In the genomic region with DNA sequence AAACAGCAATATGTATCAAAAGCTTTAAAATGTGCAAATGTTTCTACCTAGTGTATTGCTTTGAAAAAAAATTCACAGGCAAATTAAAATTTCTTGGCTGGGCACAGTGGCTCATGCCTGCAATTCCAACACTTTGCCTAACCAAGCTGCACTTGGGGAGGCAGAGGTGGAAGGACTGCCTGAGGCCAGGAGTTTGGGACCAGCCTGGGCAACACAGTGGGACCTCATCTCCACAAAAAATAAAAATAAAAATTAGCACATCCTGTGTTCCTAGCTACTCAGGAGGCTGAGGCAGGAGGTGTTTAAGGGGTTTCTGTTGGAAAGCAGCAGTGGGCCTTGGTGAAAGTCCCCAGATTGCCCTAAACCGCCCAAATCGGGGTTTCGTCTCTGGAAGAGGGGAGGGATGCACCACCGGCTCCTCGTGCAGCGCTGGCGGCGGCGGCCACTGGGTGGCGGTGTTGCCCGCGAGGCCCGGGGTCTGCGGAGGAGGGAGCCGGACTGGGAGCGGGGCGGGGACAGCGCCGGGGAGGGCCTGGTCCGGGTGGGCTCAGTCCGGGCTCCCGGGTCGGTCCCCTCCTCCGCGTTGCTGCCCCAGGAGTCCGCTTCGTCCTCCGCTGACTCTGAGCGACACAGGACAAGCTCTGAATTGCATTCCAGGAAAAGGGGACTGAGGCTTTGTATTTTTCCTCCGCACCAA, we compare ENCODE assay signal across 8 cellular contexts.
DNase-seq lines count a peak whose midpoint lies in the region; ATAC-seq lines count a peak whose summit lies in the region.

No MANE protein-coding gene starts in this region.

- peak overlapping the region; percentile 90 for H3K9ac ChIP-seq in endocrine pancreas (ENCODE audit: control insufficient read depth, insufficient read depth, low read length)

- ATAC-seq in GM21526 (IDR thresholded peaks at IDR 0.05; ENCODE audit: low FRiP score, unreplicated experiment): peak; percentile 88

- no peaks in the 10 kb centered on the region for H3K4me1 ChIP-seq in endocrine pancreas (ENCODE audit: control insufficient read depth, insufficient read depth, low read length)

- H3K9me3 ChIP-seq in endocrine pancreas (ENCODE audit: control insufficient read depth, low read length): no peaks in the 10 kb centered on the region

- no peaks in the 10 kb centered on the region for H3K36me3 ChIP-seq in endocrine pancreas (ENCODE audit: control insufficient read depth, insufficient read depth, low read length)

- peak; percentile 22 for DNase-seq in EH (ENCODE audit: low read depth)
- peak; percentile 8 for DNase-seq in LHCN-M2 (ENCODE audit: low read depth)
- peak; percentile 1 to 2 for DNase-seq in activated CD4-positive, alpha-beta T cell treated with anti-CD3 and anti-CD28 coated beads, Interleukin-2, amount 50 U/mL, for 4 hours
- DNase-seq in medulla oblongata (ENCODE audit: extremely low spot score): peak; percentile 66
- DNase-seq in stimulated activated CD4-positive, alpha-beta T cell treated with anti-CD3 and anti-CD28 coated beads, TNF-alpha, amount 100 ng/mL, for 48 hours (ENCODE audit: low read depth in 3 of 3): peak; percentile 16 to 50 (median 17)
- no peak for DNase-seq in NOMO-1 treated with dmso at 0.1 percent for 144 hours (lab: John Stamatoyannopoulos, UW; ENCODE audit: unreplicated experiment)

- H3K27me3 ChIP-seq in endocrine pancreas (ENCODE audit: control insufficient read depth, insufficient read depth, low read length): no peaks in the 10 kb centered on the region

- H3K4me3 ChIP-seq in endocrine pancreas (ENCODE audit: control insufficient read depth, insufficient read depth, low read length): peak overlapping the region; percentile 32
